ENCODE assay signal across 8 cellular contexts in genomic region chr1:180415985-180416633, GRCh38.
DNase-seq lines count a peak whose midpoint lies in the region; ATAC-seq and TF ChIP-seq lines count a peak whose summit lies in the region.

No MANE protein-coding gene starts in this region.

- WGBS in testis, 2 donors = 70 to 71% methylated on average over 2 of the region's 2 CpGs

- H3K27ac ChIP-seq in DOHH2 (ENCODE audit: low read depth, low read length) (no peak overlapping the region), RWPE1 (no peak overlapping the region), testis (no peak overlapping the region)

- H3K79me2 ChIP-seq in DOHH2 (ENCODE audit: control insufficient read depth, low read length) = peaks cover 6% of the 10 kb centered on the region
- H3K79me2 ChIP-seq in Loucy (ENCODE audit: insufficient read depth, low read length) = peaks cover 11% of the 10 kb centered on the region; the same call in 1 of the 2 replicates

- intact Hi-C loops in testis (cut with DNase I; ENCODE audit: low total_unique reads) = no loop called here

- H3K36me3 ChIP-seq in DOHH2 (ENCODE audit: control insufficient read depth, low read length) (peaks cover 13% of the 10 kb centered on the region), Loucy (ENCODE audit: insufficient read depth, low read length) (peaks cover 32% of the 10 kb centered on the region), testis (ENCODE audit: low read depth, missing control alignments) (no peaks in the 10 kb centered on the region)

- no peak overlapping the region for H3K4me2 ChIP-seq in DOHH2 (ENCODE audit: low read length)
- H3K4me2 ChIP-seq in Loucy (ENCODE audit: low read depth, low read length, poor library complexity, severe bottlenecking) = no peak overlapping the region

- H3K9me3 ChIP-seq in DOHH2 (ENCODE audit: control insufficient read depth, insufficient read depth, low read length) (no peaks in the 10 kb centered on the region), Loucy (ENCODE audit: insufficient read depth, low read depth, low read length) (no peaks in the 10 kb centered on the region), testis (no peaks in the 10 kb centered on the region)

- H3K4me1 ChIP-seq in DOHH2 (ENCODE audit: control insufficient read depth, low read length) (no peaks in the 10 kb centered on the region), Loucy (ENCODE audit: insufficient read depth, low read length, poor library complexity, severe bottlenecking) (no peaks in the 10 kb centered on the region), testis (no peaks in the 10 kb centered on the region)

- TF ChIP-seq POLR2A in testis (IDR thresholded peaks at IDR 0.05) = no peak

- no peaks in the 10 kb centered on the region for H4K20me1 ChIP-seq in DOHH2 (ENCODE audit: control insufficient read depth, insufficient read depth, low read depth, low read length)
- H4K20me1 ChIP-seq in Loucy (ENCODE audit: insufficient read depth, low read length, poor library complexity, severe bottlenecking) = no peaks in the 10 kb centered on the region

- CTCF ChIA-PET in RWPE1 (lab: Yijun Ruan, JAX) = interaction anchor here (0.5 to 1.2 kb wide), 8 partner anchors 9 to 1101 kb away, joined by 3 to 7 read pairs (median 3); no protein-coding TSS in a partner anchor

- POLR2A ChIA-PET in RWPE1 (lab: Yijun Ruan, JAX; ENCODE audit: low non-redundant PET) = no interaction called here

- H2AFZ ChIP-seq in Loucy (ENCODE audit: low read length) = no peak overlapping the region

- TF ChIP-seq CTCF in DOHH2 (IDR thresholded peaks at IDR 0.05; ENCODE audit: low read depth, low read length, poor library complexity, severe bottlenecking) (peak; percentile 79), Loucy (conservative IDR thresholded peaks at IDR 0.05; ENCODE audit: low read length) (peak; percentile 88), RWPE1 (conservative IDR thresholded peaks at IDR 0.05; ENCODE audit: low read depth) (peak; percentile 70), fibroblast of villous mesenchyme (IDR thresholded peaks at IDR 0.05; ENCODE audit: insufficient read depth, low read depth, low read length) (peak; percentile 62), testis (IDR thresholded peaks at IDR 0.05) (peak in 2 of 3 experiments; percentile 38 to 61)

- DNase-seq in RWPE1 (ENCODE audit: low spot score) (peak; percentile 48), fibroblast of villous mesenchyme (ENCODE audit: low read depth) (peak; percentile 59), testis (no peak)

- H3K27me3 ChIP-seq in DOHH2 (ENCODE audit: control insufficient read depth, low read length) (no peaks in the 10 kb centered on the region), Loucy (ENCODE audit: insufficient read depth, low read length, poor library complexity, severe bottlenecking) (no peaks in the 10 kb centered on the region), testis (no peaks in the 10 kb centered on the region)

- H3K4me3 ChIP-seq in DOHH2 (ENCODE audit: low read length) (no peak overlapping the region), Loucy (ENCODE audit: low read length, poor library complexity, severe bottlenecking) (no peak overlapping the region), fibroblast of villous mesenchyme (ENCODE audit: low read depth, low read length) (no peak overlapping the region), testis (no peak overlapping the region)

- no peak for ATAC-seq in HG03097 (IDR thresholded peaks at IDR 0.05; ENCODE audit: low FRiP score, unreplicated experiment)
- no peak for ATAC-seq in GM21360 (IDR thresholded peaks at IDR 0.05; ENCODE audit: unreplicated experiment)
- no peak for ATAC-seq in GM18873 (IDR thresholded peaks at IDR 0.05; ENCODE audit: low FRiP score, unreplicated experiment)

- H3F3A ChIP-seq in DOHH2 (ENCODE audit: control insufficient read depth, insufficient read depth) (no peaks in the 10 kb centered on the region), Loucy (ENCODE audit: low read depth) (no peaks in the 10 kb centered on the region)

- no peak overlapping the region for H3K9ac ChIP-seq in Loucy (ENCODE audit: low read depth, low read length, poor library complexity, severe bottlenecking)

- H3K9me2 ChIP-seq in DOHH2 (replicated peaks; ENCODE audit: control insufficient read depth, low read length) = no peaks in the 10 kb centered on the region
- H3K9me2 ChIP-seq in Loucy (replicated peaks; ENCODE audit: low read depth, low read length) = no peaks in the 10 kb centered on the region
